Comparison of ENCODE assay signal across 31 cellular contexts in genomic region chr7:23765943-23766342, GRCh38. TPM values are rescaled to one million over a fixed set of nuclear protein-coding genes. Genes with fewer than 3 reads are reported as not detected.
"Had no signal": no experiment of that assay in that cellular context is flagged by ENCODE, and none has a peak within 500 bp of the region (broad histone marks: within the 10 kb centered on the region; RNA-seq: fewer than 3 reads in every experiment).

No MANE protein-coding gene starts in this region.

- H3K36me3 Mint-ChIP-seq: activated naive CD8-positive, alpha-beta T cell had no signal

- H3K27me3 ChIP-seq: brain microvascular endothelial cell, esophagus muscularis mucosa, gastrocnemius medialis, heart left ventricle had no signal

- H3K27me3 Mint-ChIP-seq: activated CD4-positive, alpha-beta memory T cell treated with anti-CD3 and anti-CD28 coated beads, Interleukin-2, amount 10 ng/mL, durations not matched to agents 7 days and 5 days; activated CD4-positive, alpha-beta T cell treated with anti-CD3 and anti-CD28 coated beads, Interleukin-2, amount 10 ng/mL, durations not matched to agents 7 days and 5 days; activated naive CD8-positive, alpha-beta T cell; activated T-cell treated with anti-CD3 and anti-CD28 coated beads, Interleukin-2, amount 50 U/mL, for 24 hours; activated T-helper 17 cell treated with anti-CD3 and anti-CD28 coated beads, Interleukin-2, amount 50 U/mL, for 72 hours; central memory CD8-positive, alpha-beta T cell; effector memory CD8-positive, alpha-beta T cell had no signal

- H3K27ac Mint-ChIP-seq: activated CD4-positive, alpha-beta memory T cell treated with anti-CD3 and anti-CD28 coated beads, Interleukin-2, amount 10 ng/mL, durations not matched to agents 7 days and 5 days; activated CD4-positive, alpha-beta T cell treated with anti-CD3 and anti-CD28 coated beads, Interleukin-2, amount 10 ng/mL, durations not matched to agents 7 days and 5 days; activated naive CD8-positive, alpha-beta T cell; activated T-cell treated with anti-CD3 and anti-CD28 coated beads, Interleukin-2, amount 50 U/mL, for 24 hours; activated T-helper 17 cell treated with anti-CD3 and anti-CD28 coated beads, Interleukin-2, amount 50 U/mL, for 72 hours; effector memory CD8-positive, alpha-beta T cell had no signal

- H3K27ac ChIP-seq: brain microvascular endothelial cell, esophagus muscularis mucosa, foreskin keratinocyte, gastrocnemius medialis, heart left ventricle had no signal

- DNase-seq: activated CD4-positive, alpha-beta memory T cell treated with anti-CD3 and anti-CD28 coated beads, Interleukin-2, amount 10 ng/mL, durations not matched to agents 7 days and 5 days; activated CD4-positive, alpha-beta T cell treated with anti-CD3 and anti-CD28 coated beads for 1 hour; activated CD4-positive, alpha-beta T cell treated with anti-CD3 and anti-CD28 coated beads for 4 hours; activated CD4-positive, alpha-beta T cell treated with anti-CD3 and anti-CD28 coated beads, Interleukin-2, amount 10 ng/mL, durations not matched to agents 7 days and 5 days; activated CD4-positive, alpha-beta T cell treated with anti-CD3 and anti-CD28 coated beads, Interleukin-2, amount 50 U/mL, for 4 hours; activated CD8-positive, alpha-beta memory T cell treated with anti-CD3 and anti-CD28 coated beads, Interleukin-2, amount 50 U/mL, for 48 hours; activated effector memory CD4-positive, alpha-beta T cell treated with Interleukin-2 at 50 U/mL for 16 hours; activated gamma-delta T cell treated with Interleukin-2 at 50 U/mL for 16 hours; activated naive CD4-positive, alpha-beta T cell treated with anti-CD3 and anti-CD28 coated beads, Interleukin-2, amount 50 U/mL, for 16 hours; activated naive CD4-positive, alpha-beta T cell treated with Interleukin-2 at 50 U/mL for 16 hours; activated T-cell treated with anti-CD3 and anti-CD28 coated beads for 4 hours; activated T-cell treated with anti-CD3 and anti-CD28 coated beads, Interleukin-2, amount 50 U/mL, for 24 hours; amniotic stem cell; anterior cingulate cortex; brain microvascular endothelial cell; cortex of kidney; dermis blood vessel endothelial cell; effector CD4-positive, alpha-beta T cell; effector memory CD8-positive, alpha-beta T cell; erythroblast; foreskin keratinocyte; gastrocnemius medialis; glutamatergic neuron; heart left ventricle; T-helper 2 cell had no signal

- H3K9me3 Mint-ChIP-seq: activated CD4-positive, alpha-beta memory T cell treated with anti-CD3 and anti-CD28 coated beads, Interleukin-2, amount 10 ng/mL, durations not matched to agents 7 days and 5 days; activated CD4-positive, alpha-beta T cell treated with anti-CD3 and anti-CD28 coated beads, Interleukin-2, amount 10 ng/mL, durations not matched to agents 7 days and 5 days; activated T-cell treated with anti-CD3 and anti-CD28 coated beads, Interleukin-2, amount 50 U/mL, for 24 hours; activated T-helper 17 cell treated with anti-CD3 and anti-CD28 coated beads, Interleukin-2, amount 50 U/mL, for 72 hours; central memory CD8-positive, alpha-beta T cell; effector memory CD8-positive, alpha-beta T cell had no signal

- H3K4me1 Mint-ChIP-seq: activated CD4-positive, alpha-beta memory T cell treated with anti-CD3 and anti-CD28 coated beads, Interleukin-2, amount 10 ng/mL, durations not matched to agents 7 days and 5 days; activated T-helper 17 cell treated with anti-CD3 and anti-CD28 coated beads, Interleukin-2, amount 50 U/mL, for 72 hours; central memory CD8-positive, alpha-beta T cell had no signal

- H3K36me3 ChIP-seq: brain microvascular endothelial cell, esophagus muscularis mucosa, gastrocnemius medialis, heart left ventricle had no signal

- H3K4me1 ChIP-seq: esophagus muscularis mucosa, foreskin keratinocyte, gastrocnemius medialis, heart left ventricle had no signal

- H3K4me3 ChIP-seq: esophagus muscularis mucosa, gastrocnemius medialis, heart left ventricle had no signal

- H3K9me3 ChIP-seq: esophagus muscularis mucosa, gastrocnemius medialis, heart left ventricle had no signal

- H3K4me3 Mint-ChIP-seq: activated CD4-positive, alpha-beta memory T cell treated with anti-CD3 and anti-CD28 coated beads, Interleukin-2, amount 10 ng/mL, durations not matched to agents 7 days and 5 days; activated CD4-positive, alpha-beta T cell treated with anti-CD3 and anti-CD28 coated beads, Interleukin-2, amount 10 ng/mL, durations not matched to agents 7 days and 5 days; activated naive CD8-positive, alpha-beta T cell; activated T-cell treated with anti-CD3 and anti-CD28 coated beads, Interleukin-2, amount 50 U/mL, for 24 hours; activated T-helper 17 cell treated with anti-CD3 and anti-CD28 coated beads, Interleukin-2, amount 50 U/mL, for 72 hours; central memory CD8-positive, alpha-beta T cell; effector memory CD8-positive, alpha-beta T cell had no signal

- ATAC-seq: activated T-helper 17 cell treated with anti-CD3 and anti-CD28 coated beads, Interleukin-2, amount 50 U/mL, for 72 hours; effector memory CD8-positive, alpha-beta T cell; foreskin keratinocyte; gastrocnemius medialis; heart left ventricle had no signal

- FAIRE-seq: astrocyte, bronchial epithelial cell had no signal

RNA-seq across cellular contexts. Expression of gene STK31, which starts 55.9 kb away (rescaled TPM):
- total RNA-seq: foreskin keratinocyte had no signal
